In the genomic region with DNA sequence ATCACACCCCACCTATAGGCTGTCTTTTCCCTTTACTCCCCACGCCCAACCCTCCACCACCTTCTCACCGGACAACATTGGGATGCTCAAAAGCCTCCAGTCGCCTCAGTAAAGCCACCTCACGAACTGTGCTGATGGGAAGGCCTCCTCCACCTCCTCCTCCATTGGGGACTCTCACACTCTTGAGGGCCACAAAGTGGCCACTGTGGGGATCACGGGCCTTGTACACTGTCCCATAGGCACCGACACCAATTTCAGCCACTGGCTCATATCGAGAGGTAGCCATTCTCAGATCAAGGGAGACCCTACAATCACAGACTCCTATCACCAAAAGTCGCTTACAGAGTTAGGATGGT, we compare ENCODE assay signal across 1 cellular context.
TF ChIP-seq lines count a peak whose summit lies in the region.

No MANE protein-coding gene starts in this region.

TF ChIP-seq in GM23338, 12 proteins besides CTCF, POLR2A, EP300 and RAD21 (continued from another document):
- TF ChIP-seq ZNF462 (CRISPR knock-in tag; IDR thresholded peaks at IDR 0.05) = no peak
